9 cellular contexts compared by ENCODE assay signal in the genomic region with DNA sequence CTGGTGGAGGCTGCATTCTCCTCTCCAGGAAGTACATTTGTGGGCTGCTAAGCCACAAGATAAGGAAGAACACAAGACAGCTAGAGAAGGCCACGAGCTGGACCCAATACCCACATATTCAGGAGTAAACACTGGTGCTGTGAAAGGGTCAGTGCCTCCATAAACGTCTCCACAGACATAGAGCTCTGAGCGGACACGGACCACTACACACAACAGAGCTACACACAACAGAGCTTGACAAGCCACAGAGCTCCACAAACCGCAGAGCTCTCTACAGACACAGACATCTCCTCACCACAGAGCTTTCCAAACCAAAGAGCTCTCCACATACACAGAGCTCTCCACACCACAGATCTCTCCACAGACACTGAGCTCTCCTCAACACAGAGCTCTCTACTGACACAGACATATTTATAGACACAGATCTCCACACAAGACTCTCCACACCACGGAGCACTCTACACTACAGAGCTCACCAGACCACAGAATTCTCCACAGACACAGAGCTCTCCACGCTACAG. TPM values are rescaled to one million over a fixed set of nuclear protein-coding genes. Genes with fewer than 3 reads are reported as not detected.
DNase-seq lines count a peak whose midpoint lies in the region; ATAC-seq, FAIRE-seq and TF ChIP-seq lines count a peak whose summit lies in the region.
"Had no signal": no experiment of that assay in that cellular context is flagged by ENCODE, and none has a peak within 500 bp of the region (broad histone marks: within the 10 kb centered on the region; RNA-seq: fewer than 3 reads in every experiment).

No MANE protein-coding gene starts in this region.

- no peak overlapping the region for H3K9ac ChIP-seq in DND-41 (ENCODE audit: low read depth, low read length)

- no peaks in the 10 kb centered on the region for H3K79me2 ChIP-seq in DND-41 (ENCODE audit: insufficient read depth, low read length)

- no peak for FAIRE-seq in small intestine (lab: Jason Lieb, UNC)

- no peak overlapping the region for H3K27ac Mint-ChIP-seq in endothelial cell (ENCODE audit: unreplicated experiment)

- peak; percentile 55 for DNase-seq in DND-41
- peak; percentile 15 for DNase-seq in NOMO-1 treated with dmso at 0.1 percent for 144 hours (lab: John Stamatoyannopoulos, UW; ENCODE audit: unreplicated experiment)
- DNase-seq in kidney glomerular epithelial cell (lab: John Stamatoyannopoulos, UW) = peak; percentile 63
- DNase-seq in small intestine = no peak
- no peak for DNase-seq in stimulated activated CD4-positive, alpha-beta T cell treated with anti-CD3 and anti-CD28 coated beads, Interleukin-4, amount 100 ng/mL, for 1 hour
- DNase-seq in iPS-NIHi7 (ENCODE audit: extremely low spot score) = no peak
- DNase-seq in endothelial cell (ENCODE audit: low spot score) = no peak
- DNase-seq: left colon had no signal

- H3K4me3 Mint-ChIP-seq in endothelial cell (ENCODE audit: unreplicated experiment) = no peak overlapping the region

- H3K27me3 Mint-ChIP-seq in endothelial cell (ENCODE audit: unreplicated experiment) = peaks cover 20% of the 10 kb centered on the region

- peaks cover 3% of the 10 kb centered on the region for H3K36me3 Mint-ChIP-seq in endothelial cell (ENCODE audit: low read depth, unreplicated experiment)

- no peaks in the 10 kb centered on the region for H3K9me3 Mint-ChIP-seq in endothelial cell (ENCODE audit: unreplicated experiment)

- no peaks in the 10 kb centered on the region for H3K4me1 Mint-ChIP-seq in endothelial cell (ENCODE audit: unreplicated experiment)

- peak overlapping the region; percentile 41; the same call in 1 of the 2 replicates for H3K4me2 ChIP-seq in DND-41 (ENCODE audit: insufficient read depth, low read length)

- H3K4me3 ChIP-seq in DND-41 (ENCODE audit: low read depth in 1 of 2, low read length in 2 of 2) (no peak overlapping the region), small intestine (ENCODE audit: low read depth in 1 of 2, low read length in 2 of 2) (no peak overlapping the region)

- H3K27me3 ChIP-seq in DND-41 (ENCODE audit: insufficient read depth, low read length, poor library complexity) (peaks cover 33% of the 10 kb centered on the region), small intestine (ENCODE audit: control insufficient read depth in 2 of 2, insufficient read depth in 2 of 2, low read length in 2 of 2) (no peaks in the 10 kb centered on the region)

- TF ChIP-seq CTCF in DND-41 (IDR thresholded peaks at IDR 0.05; ENCODE audit: borderline replicate concordance, extremely low read depth, low read length, poor library complexity, severe bottlenecking) (no peak), endothelial cell (IDR thresholded peaks at IDR 0.05; ENCODE audit: unreplicated experiment) (no peak)

- no peaks in the 10 kb centered on the region for H3K9me3 ChIP-seq in DND-41 (ENCODE audit: insufficient read depth, low read length, severe bottlenecking)
- no peaks in the 10 kb centered on the region for H3K9me3 ChIP-seq in small intestine (ENCODE audit: control insufficient read depth, low read depth)

- no peak overlapping the region for H2AFZ ChIP-seq in DND-41 (ENCODE audit: low read depth, low read length)

- 60 to 66% (median 61%) methylated on average over 7 of the region's 7 CpGs for WGBS in small intestine, 3 donors

- H3K27ac ChIP-seq in DND-41 (ENCODE audit: low read length) = no peak overlapping the region
- H3K27ac ChIP-seq in small intestine (ENCODE audit: low read depth in 1 of 2, low read length in 1 of 2) = no peak overlapping the region

- H4K20me1 ChIP-seq in DND-41 (ENCODE audit: insufficient read depth, low read length) = peaks cover 63% of the 10 kb centered on the region

- H3K4me1 ChIP-seq in DND-41 (ENCODE audit: insufficient read depth, low read length) (peaks cover 58% of the 10 kb centered on the region), small intestine (ENCODE audit: control insufficient read depth in 2 of 2, insufficient read depth in 1 of 2, low read depth in 1 of 2, low read length in 1 of 2) (peaks cover 0 to 3% of the 10 kb centered on the region in 2 donors)

- no peaks in the 10 kb centered on the region for H3K36me3 ChIP-seq in DND-41 (ENCODE audit: insufficient read depth, low read length)
- no peaks in the 10 kb centered on the region for H3K36me3 ChIP-seq in small intestine (ENCODE audit: control insufficient read depth in 2 of 2, insufficient read depth in 2 of 2, low read length in 2 of 2)

- ATAC-seq in DND-41 (ENCODE audit: insufficient read depth, low read depth) (peak; percentile 73), GM21528 (IDR thresholded peaks at IDR 0.05; ENCODE audit: low FRiP score, unreplicated experiment) (peak; percentile 59)
- ATAC-seq: left colon had no signal

RNA-seq across cellular contexts. Expression of a gene that starts 51.9 kb away (rescaled TPM):
- polyA plus RNA-seq in small intestine = 10 to 100 TPM; 20.5 to 55.9 (median 41.9) TPM
- total RNA-seq in endothelial cell (ENCODE audit: unreplicated experiment) = 24.8 TPM

RNA-seq across cellular contexts. Expression of a gene that starts 52.0 kb away (rescaled TPM):
- 1 to 10 TPM in 2 of 3 donors, under 1 TPM in 1; 0.89 to 1.6 (median 1.4) TPM for polyA plus RNA-seq in small intestine
- total RNA-seq in endothelial cell (ENCODE audit: unreplicated experiment) = 0.62 TPM

Comparison
In these comparisons a context has a peak if more than half of its experiments do, and no peak if none do; other contexts are left out.
1. DNase-seq: peak in DND-41 (single experiment), NOMO-1 treated with dmso at 0.1 percent for 144 hours (single experiment) and kidney glomerular epithelial cell (single experiment); none in small intestine (single experiment), stimulated activated CD4-positive, alpha-beta T cell treated with anti-CD3 and anti-CD28 coated beads, Interleukin-4, amount 100 ng/mL, for 1 hour (single experiment), iPS-NIHi7 (single experiment) and endothelial cell (single experiment).